In genomic region chr7:5478568-5479045, GRCh38 we compare ENCODE assay signal across 11 cellular contexts. TPM values are rescaled to one million over a fixed set of nuclear protein-coding genes. Genes with fewer than 3 reads are reported as not detected.
DNase-seq lines count a peak whose midpoint lies in the region; TF ChIP-seq lines count a peak whose summit lies in the region.
"Had no signal": no experiment of that assay in that cellular context is flagged by ENCODE, and none has a peak within 500 bp of the region (broad histone marks: within the 10 kb centered on the region; RNA-seq: fewer than 3 reads in every experiment).

No MANE protein-coding gene starts in this region.

- no peaks in the 10 kb centered on the region for H3K36me3 Mint-ChIP-seq in activated naive CD8-positive, alpha-beta T cell
- no peaks in the 10 kb centered on the region for H3K36me3 Mint-ChIP-seq in activated naive CD8-positive, alpha-beta T cell treated with anti-CD3 and anti-CD28 coated beads for 36 hours
- H3K36me3 Mint-ChIP-seq: activated naive CD4-positive, alpha-beta T cell treated with anti-CD3 and anti-CD28 coated beads, Interleukin-2, amount 10 ng/mL, durations not matched to agents 7 days and 5 days had no signal

- in situ Hi-C loops in transverse colon (cut with MboI; ENCODE audit: low pct_ligation_motif_present in 1 of 4, low pct_unique_long_range_greater_than_20kb in 1 of 4, low sequenced_read_pairs in 3 of 4) = no loop called here

- no peak for DNase-seq in activated naive CD8-positive, alpha-beta T cell treated with anti-CD3 and anti-CD28 coated beads for 36 hours
- no peak for DNase-seq in transverse colon
- no peak for DNase-seq in NOMO-1 treated with dmso at 0.1 percent for 144 hours (lab: John Stamatoyannopoulos, UW; ENCODE audit: unreplicated experiment)
- DNase-seq in ureter (ENCODE audit: low spot score) = no peak
- no peak for DNase-seq in KG1 (lab: John Stamatoyannopoulos, UW)
- DNase-seq: activated naive CD4-positive, alpha-beta T cell treated with anti-CD3 and anti-CD28 coated beads, Interleukin-2, amount 10 ng/mL, durations not matched to agents 7 days and 5 days; MM.1S had no signal

- peak overlapping the region; percentile 64 for H3K4me3 Mint-ChIP-seq in activated naive CD8-positive, alpha-beta T cell
- H3K4me3 Mint-ChIP-seq in activated naive CD8-positive, alpha-beta T cell treated with anti-CD3 and anti-CD28 coated beads for 36 hours = no peak overlapping the region
- H3K4me3 Mint-ChIP-seq: activated naive CD4-positive, alpha-beta T cell treated with anti-CD3 and anti-CD28 coated beads, Interleukin-2, amount 10 ng/mL, durations not matched to agents 7 days and 5 days had no signal

- TF ChIP-seq CTCF in transverse colon (IDR thresholded peaks at IDR 0.05) = no peak

- 67% methylated on average over 15 of the region's 17 CpGs; no CpG with 5 or more reads in 1 of the 2 donors for WGBS in transverse colon (ENCODE audit: low coverage in 1 of 2), 2 donors

- peaks cover 2% of the 10 kb centered on the region for H3K4me1 Mint-ChIP-seq in activated naive CD8-positive, alpha-beta T cell (ENCODE audit: low read depth)
- H3K4me1 Mint-ChIP-seq in activated naive CD8-positive, alpha-beta T cell treated with anti-CD3 and anti-CD28 coated beads for 36 hours = peaks cover 2% of the 10 kb centered on the region

- TF ChIP-seq POLR2A in transverse colon (IDR thresholded peaks at IDR 0.05) = no peak

- H3K9me3 Mint-ChIP-seq in activated naive CD8-positive, alpha-beta T cell (ENCODE audit: low read depth) = no peaks in the 10 kb centered on the region
- H3K9me3 Mint-ChIP-seq in activated naive CD8-positive, alpha-beta T cell treated with anti-CD3 and anti-CD28 coated beads for 36 hours = no peaks in the 10 kb centered on the region
- H3K9me3 Mint-ChIP-seq: activated naive CD4-positive, alpha-beta T cell treated with anti-CD3 and anti-CD28 coated beads, Interleukin-2, amount 10 ng/mL, durations not matched to agents 7 days and 5 days had no signal

- peak overlapping the region; percentile 42 for H3K4me3 ChIP-seq in mononuclear cell (ENCODE audit: low read length)
- peak overlapping the region in 3 of 4 donors; percentile 7 to 48 (median 28) for H3K4me3 ChIP-seq in transverse colon

- H3K9me3 ChIP-seq in mononuclear cell (ENCODE audit: low read depth, low read length) = no peaks in the 10 kb centered on the region
- H3K9me3 ChIP-seq in transverse colon = no peaks in the 10 kb centered on the region

- H3K36me3 ChIP-seq in transverse colon = no peaks in the 10 kb centered on the region

- peak overlapping the region; percentile 66 for H3K27ac ChIP-seq in angular gyrus (ENCODE audit: low read depth, low read length)
- peak overlapping the region in 3 of 4 donors; percentile 42 to 60 (median 58) for H3K27ac ChIP-seq in transverse colon
- H3K27ac ChIP-seq: parathyroid adenoma had no signal

- no peak for TF ChIP-seq EP300 in transverse colon (IDR thresholded peaks at IDR 0.05; ENCODE audit: low read depth)

- H3K4me1 ChIP-seq in mononuclear cell (ENCODE audit: insufficient read depth, low read length) (peaks cover 18% of the 10 kb centered on the region), transverse colon (peaks cover 0 to 20% (median 7%) of the 10 kb centered on the region in 4 donors)
- H3K4me1 ChIP-seq: parathyroid adenoma had no signal

- no peaks in the 10 kb centered on the region for H3K27me3 Mint-ChIP-seq in activated naive CD8-positive, alpha-beta T cell
- no peaks in the 10 kb centered on the region for H3K27me3 Mint-ChIP-seq in activated naive CD8-positive, alpha-beta T cell treated with anti-CD3 and anti-CD28 coated beads for 36 hours
- H3K27me3 Mint-ChIP-seq: activated naive CD4-positive, alpha-beta T cell treated with anti-CD3 and anti-CD28 coated beads, Interleukin-2, amount 10 ng/mL, durations not matched to agents 7 days and 5 days had no signal

- no peaks in the 10 kb centered on the region for H3K27me3 ChIP-seq in mononuclear cell (ENCODE audit: insufficient read depth, low read length)
- no peaks in the 10 kb centered on the region for H3K27me3 ChIP-seq in transverse colon

- no peak overlapping the region for H3K27ac Mint-ChIP-seq in activated naive CD8-positive, alpha-beta T cell
- no peak overlapping the region for H3K27ac Mint-ChIP-seq in activated naive CD8-positive, alpha-beta T cell treated with anti-CD3 and anti-CD28 coated beads for 36 hours
- H3K27ac Mint-ChIP-seq: activated naive CD4-positive, alpha-beta T cell treated with anti-CD3 and anti-CD28 coated beads, Interleukin-2, amount 10 ng/mL, durations not matched to agents 7 days and 5 days had no signal

- intact Hi-C loops in transverse colon (cut with DNase I; ENCODE audit: low total_unique reads) = no loop called here

RNA-seq across cellular contexts. Expression of gene FBXL18, which starts 35.0 kb away (rescaled TPM):
- 10 to 100 TPM; 10.2 to 10.7 TPM for total RNA-seq in activated naive CD8-positive, alpha-beta T cell treated with anti-CD3 and anti-CD28 coated beads for 36 hours
- total RNA-seq in mononuclear cell (3.6 TPM), transverse colon (10 to 100 TPM in 2 of 4 donors, 1 to 10 TPM in 2; 8.5 to 22.8 (median 9.4) TPM), ureter (12.5 TPM)

RNA-seq across cellular contexts. Expression of gene ACTB, which starts 51.8 kb away (rescaled TPM):
- total RNA-seq in activated naive CD8-positive, alpha-beta T cell treated with anti-CD3 and anti-CD28 coated beads for 36 hours = 1,000 to 10,000 TPM; 7,622 to 7,820 TPM
- total RNA-seq in mononuclear cell (3,708 TPM), transverse colon (1,000 to 10,000 TPM; 4,023 to 7,543 (median 4,610) TPM), ureter (5,244 TPM)

RNA-seq across cellular contexts. Expression of gene TNRC18, which starts 55.0 kb away (rescaled TPM):
- total RNA-seq in activated naive CD8-positive, alpha-beta T cell treated with anti-CD3 and anti-CD28 coated beads for 36 hours = 10 to 100 TPM; 47.6 to 48.0 TPM
- total RNA-seq in mononuclear cell (42.4 TPM), transverse colon (100 to 1,000 TPM in 3 of 4 donors, 10 to 100 TPM in 1; 91.2 to 430 (median 175) TPM), ureter (118 TPM)
